25 cellular contexts compared by ENCODE assay signal in genomic region chr2:199662245-199662644, GRCh38.
"Had no signal": no experiment of that assay in that cellular context is flagged by ENCODE, and none has a peak within 500 bp of the region (broad histone marks: within the 10 kb centered on the region; RNA-seq: fewer than 3 reads in every experiment).

No MANE protein-coding gene starts in this region.

- H3K9me3 Mint-ChIP-seq: activated CD4-positive, alpha-beta memory T cell treated with anti-CD3 and anti-CD28 coated beads, Interleukin-2, amount 10 ng/mL, durations not matched to agents 7 days and 5 days had no signal

- H3K36me3 Mint-ChIP-seq: stimulated activated effector memory CD8-positive, alpha-beta T cell treated with anti-CD3 and anti-CD28 coated beads, Interleukin-12 subunit alpha, Interleukin-12 subunit beta, amount 100 ng/mL, for 72 hours had no signal

- H3K27ac ChIP-seq: brain microvascular endothelial cell, lower lobe of right lung, right lobe of liver, skin epidermis, stomach, suprapubic skin, tibial nerve, uterus had no signal

- H3K27me3 ChIP-seq: brain microvascular endothelial cell, right lobe of liver, tibial nerve, uterus had no signal

- H3K4me1 Mint-ChIP-seq: activated CD4-positive, alpha-beta memory T cell treated with anti-CD3 and anti-CD28 coated beads, Interleukin-2, amount 10 ng/mL, durations not matched to agents 7 days and 5 days; activated CD4-positive, alpha-beta T cell treated with anti-CD3 and anti-CD28 coated beads, Interleukin-2, amount 10 ng/mL, durations not matched to agents 24 days and 14 days; immature natural killer cell; naive thymus-derived CD4-positive, alpha-beta T cell; stimulated activated effector memory CD8-positive, alpha-beta T cell treated with anti-CD3 and anti-CD28 coated beads, Interleukin-12 subunit alpha, Interleukin-12 subunit beta, amount 100 ng/mL, for 72 hours had no signal

- H3K36me3 ChIP-seq: brain microvascular endothelial cell, lower lobe of right lung, right lobe of liver, stomach, suprapubic skin, tibial nerve, uterus had no signal

- H3K4me3 ChIP-seq: lower lobe of right lung, right lobe of liver, skin epidermis, stomach, suprapubic skin, tibial nerve, uterus had no signal

- DNase-seq: activated CD4-positive, alpha-beta memory T cell treated with anti-CD3 and anti-CD28 coated beads, Interleukin-2, amount 10 ng/mL, durations not matched to agents 7 days and 5 days; activated CD4-positive, alpha-beta T cell treated with anti-CD3 and anti-CD28 coated beads, Interleukin-2, amount 10 ng/mL, durations not matched to agents 24 days and 14 days; activated effector memory CD4-positive, alpha-beta T cell treated with anti-CD3 and anti-CD28 coated beads, Interleukin-2, amount 50 U/mL, for 16 hours; activated naive CD4-positive, alpha-beta T cell treated with anti-CD3 and anti-CD28 coated beads, Interleukin-2, amount 50 U/mL, for 16 hours; activated T-cell treated with anti-CD3 and anti-CD28 coated beads for 4 hours; anterior cingulate cortex; brain microvascular endothelial cell; central memory CD4-positive, alpha-beta T cell; dermis blood vessel endothelial cell; effector CD8-positive, alpha-beta T cell; foreskin melanocyte; immature natural killer cell; lower lobe of right lung; naive thymus-derived CD4-positive, alpha-beta T cell; posterior cingulate gyrus; right lobe of liver; stimulated activated CD4-positive, alpha-beta T cell treated with anti-CD3 and anti-CD28 coated beads, Interleukin-2, amount 100 ng/mL, for 24 hours; stomach; uterus had no signal

- H3K9me3 ChIP-seq: lower lobe of right lung, right lobe of liver, suprapubic skin, uterus had no signal

- ATAC-seq: left lobe of liver; lower lobe of right lung; naive thymus-derived CD4-positive, alpha-beta T cell; right lobe of liver; stimulated activated effector memory CD8-positive, alpha-beta T cell treated with anti-CD3 and anti-CD28 coated beads, Interleukin-12 subunit alpha, Interleukin-12 subunit beta, amount 100 ng/mL, for 72 hours had no signal

- H3K4me3 Mint-ChIP-seq: activated CD4-positive, alpha-beta memory T cell treated with anti-CD3 and anti-CD28 coated beads, Interleukin-2, amount 10 ng/mL, durations not matched to agents 7 days and 5 days; activated CD4-positive, alpha-beta T cell treated with anti-CD3 and anti-CD28 coated beads, Interleukin-2, amount 10 ng/mL, durations not matched to agents 24 days and 14 days; immature natural killer cell; naive thymus-derived CD4-positive, alpha-beta T cell; neural crest cell; stimulated activated effector memory CD8-positive, alpha-beta T cell treated with anti-CD3 and anti-CD28 coated beads, Interleukin-12 subunit alpha, Interleukin-12 subunit beta, amount 100 ng/mL, for 72 hours had no signal

- H3K4me1 ChIP-seq: lower lobe of right lung, right lobe of liver, suprapubic skin, uterus had no signal

- H3K27ac Mint-ChIP-seq: activated CD4-positive, alpha-beta memory T cell treated with anti-CD3 and anti-CD28 coated beads, Interleukin-2, amount 10 ng/mL, durations not matched to agents 7 days and 5 days; activated CD4-positive, alpha-beta T cell treated with anti-CD3 and anti-CD28 coated beads, Interleukin-2, amount 10 ng/mL, durations not matched to agents 24 days and 14 days; immature natural killer cell; naive thymus-derived CD4-positive, alpha-beta T cell; stimulated activated effector memory CD8-positive, alpha-beta T cell treated with anti-CD3 and anti-CD28 coated beads, Interleukin-12 subunit alpha, Interleukin-12 subunit beta, amount 100 ng/mL, for 72 hours had no signal
